Comparison of ENCODE assay signal across 8 cellular contexts in the genomic region with DNA sequence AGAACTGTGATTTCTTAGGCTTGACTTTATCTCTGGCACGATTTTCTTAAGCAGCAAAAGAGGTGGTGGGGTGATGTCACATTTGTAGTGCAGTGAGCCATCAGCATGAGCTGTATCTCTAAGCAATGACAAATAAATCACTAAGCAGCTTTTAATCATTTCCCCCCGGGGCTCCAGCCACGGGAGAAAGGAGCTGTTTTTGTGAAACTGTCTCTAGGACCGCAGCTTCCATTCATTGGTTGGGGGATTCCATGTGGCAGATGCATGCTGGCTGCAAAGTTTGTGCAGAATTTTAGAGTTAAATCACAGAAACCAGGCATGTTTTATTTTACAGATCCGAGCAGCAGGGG. TPM values are rescaled to one million over a fixed set of nuclear protein-coding genes. Genes with fewer than 3 reads are reported as not detected.
DNase-seq lines count a peak whose midpoint lies in the region; ATAC-seq, FAIRE-seq and TF ChIP-seq lines count a peak whose summit lies in the region.

No MANE protein-coding gene starts in this region.

- 14% methylated on average over 5 of the region's 5 CpGs for WGBS in liver
- 0% methylated on average over 5 of the region's 5 CpGs for WGBS in suprapubic skin

- peaks cover 17% of the 10 kb centered on the region for H3K79me2 ChIP-seq in astrocyte (ENCODE audit: insufficient read depth, low read length)

- peak overlapping the region; percentile 61 for H2AFZ ChIP-seq in astrocyte (ENCODE audit: low read depth, low read length)

- DNase-seq in CD4-positive, alpha-beta T cell: no peak
- peak; percentile 23 for DNase-seq in HT1080 (ENCODE audit: low read depth)
- peak; percentile 59 for DNase-seq in astrocyte (ENCODE audit: low read depth)
- DNase-seq in suprapubic skin (ENCODE audit: low spot score in 2 of 2): no peak
- DNase-seq in left colon: no peak
- no peak for DNase-seq in NOMO-1 (lab: John Stamatoyannopoulos, UW; ENCODE audit: unreplicated experiment in 2 of 2)

- H3K9me3 Mint-ChIP-seq in CD4-positive, alpha-beta T cell: no peaks in the 10 kb centered on the region
- H3K9me3 Mint-ChIP-seq in astrocyte (ENCODE audit: unreplicated experiment): no peaks in the 10 kb centered on the region

- H3K4me3 Mint-ChIP-seq in CD4-positive, alpha-beta T cell: peak overlapping the region; percentile 59
- peak overlapping the region; percentile 89 for H3K4me3 Mint-ChIP-seq in astrocyte (ENCODE audit: unreplicated experiment)

- peaks cover 14% of the 10 kb centered on the region for H3K4me1 ChIP-seq in astrocyte (ENCODE audit: insufficient read depth, low read length)
- peaks cover 0 to 18% (median 11%) of the 10 kb centered on the region in 4 donors for H3K4me1 ChIP-seq in liver (ENCODE audit: control insufficient read depth in 4 of 4, insufficient read depth in 4 of 4, low read length in 3 of 4)
- H3K4me1 ChIP-seq in suprapubic skin: peaks cover 31% of the 10 kb centered on the region

- POLR2A ChIA-PET in CD4-positive, alpha-beta T cell (lab: Charles Lee): no interaction called here

- H3K9ac ChIP-seq in astrocyte (ENCODE audit: low read length) (peak overlapping the region; percentile 86), liver (ENCODE audit: low read depth in 1 of 2, low read length in 2 of 2) (peak overlapping the region in 1 of 2 donors; percentile 67)

- no peaks in the 10 kb centered on the region for H3K9me3 ChIP-seq in CD4-positive, alpha-beta T cell (ENCODE audit: control insufficient read depth, low read length)
- no peaks in the 10 kb centered on the region for H3K9me3 ChIP-seq in astrocyte (ENCODE audit: insufficient read depth, low read depth, low read length)
- H3K9me3 ChIP-seq in liver (ENCODE audit: control insufficient read depth in 4 of 4, low read length in 3 of 4): no peaks in the 10 kb centered on the region
- H3K9me3 ChIP-seq in suprapubic skin: no peaks in the 10 kb centered on the region

- H3K27ac Mint-ChIP-seq in CD4-positive, alpha-beta T cell: no peak overlapping the region
- peak overlapping the region; percentile 87 for H3K27ac Mint-ChIP-seq in astrocyte (ENCODE audit: unreplicated experiment)

- H3K4me3 ChIP-seq in astrocyte (ENCODE audit: insufficient read depth, low read depth, low read length) (peak overlapping the region; percentile 64), liver (ENCODE audit: low read depth in 1 of 3, low read length in 3 of 3) (peak overlapping the region; percentile 18 to 63 (median 46)), suprapubic skin (peak overlapping the region; percentile 51)

- TF ChIP-seq RAD21 in liver (IDR thresholded peaks at IDR 0.05): no peak

- TF ChIP-seq POLR2A in suprapubic skin (IDR thresholded peaks at IDR 0.05): no peak

- peaks cover 49% of the 10 kb centered on the region for H3K27me3 Mint-ChIP-seq in CD4-positive, alpha-beta T cell
- no peaks in the 10 kb centered on the region for H3K27me3 Mint-ChIP-seq in astrocyte (ENCODE audit: low read depth, unreplicated experiment)

- peak overlapping the region; percentile 92 for H3K4me2 ChIP-seq in astrocyte (ENCODE audit: low read length)

- H3K27ac ChIP-seq in CD4-positive, alpha-beta T cell (ENCODE audit: low read depth, low read length): no peak overlapping the region
- H3K27ac ChIP-seq in astrocyte (ENCODE audit: low read depth, low read length) (peak overlapping the region; percentile 70), liver (ENCODE audit: low read depth in 1 of 2, low read length in 2 of 2) (peak overlapping the region; percentile 69 to 79), suprapubic skin (peak overlapping the region; percentile 84)

- peaks cover 14% of the 10 kb centered on the region for H3K4me1 Mint-ChIP-seq in CD4-positive, alpha-beta T cell (ENCODE audit: low read depth)
- H3K4me1 Mint-ChIP-seq in astrocyte (ENCODE audit: low read depth, unreplicated experiment): peaks cover 18% of the 10 kb centered on the region

- peak; percentile 9 for FAIRE-seq in astrocyte (lab: Jason Lieb, UNC)

- no peaks in the 10 kb centered on the region for H3K36me3 Mint-ChIP-seq in CD4-positive, alpha-beta T cell (ENCODE audit: low read depth)
- no peaks in the 10 kb centered on the region for H3K36me3 Mint-ChIP-seq in astrocyte (ENCODE audit: low read depth, unreplicated experiment)

- no peak for ATAC-seq in CD4-positive, alpha-beta T cell (ENCODE audit: poor library complexity)
- ATAC-seq in GM19452 (IDR thresholded peaks at IDR 0.05; ENCODE audit: unreplicated experiment): peak; percentile 46
- ATAC-seq in left colon: no peak

- no peak for TF ChIP-seq EP300 in suprapubic skin (IDR thresholded peaks at IDR 0.05)

- intact Hi-C loops in CD4-positive, alpha-beta T cell (cut with DNase I, micrococcal nuclease): no loop called here
- intact Hi-C loops in left colon (cut with DNase I, micrococcal nuclease): no loop called here

- peaks cover 24% of the 10 kb centered on the region for H3K27me3 ChIP-seq in CD4-positive, alpha-beta T cell (ENCODE audit: control insufficient read depth, insufficient read depth, low read length)
- H3K27me3 ChIP-seq in astrocyte (ENCODE audit: insufficient read depth, low read length) (no peaks in the 10 kb centered on the region), liver (ENCODE audit: control insufficient read depth in 4 of 4, insufficient read depth in 4 of 4, low read length in 3 of 4) (no peaks in the 10 kb centered on the region), suprapubic skin (no peaks in the 10 kb centered on the region)

- peaks cover 2% of the 10 kb centered on the region for H4K20me1 ChIP-seq in astrocyte (ENCODE audit: insufficient read depth, low read length)

- TF ChIP-seq CTCF in CD4-positive, alpha-beta T cell (IDR thresholded peaks at IDR 0.05): no peak
- TF ChIP-seq CTCF in astrocyte (IDR thresholded peaks at IDR 0.05; ENCODE audit: insufficient read depth, low read depth, low read length) (no peak), liver (IDR thresholded peaks at IDR 0.05; ENCODE audit: low read depth, low read length, missing input control) (no peak), suprapubic skin (IDR thresholded peaks at IDR 0.05) (no peak)

- CTCF ChIA-PET in CD4-positive, alpha-beta T cell (lab: Charles Lee): no interaction called here

- H3K36me3 ChIP-seq in astrocyte (ENCODE audit: insufficient read depth, low read length) (no peaks in the 10 kb centered on the region), liver (ENCODE audit: control insufficient read depth in 4 of 4, insufficient read depth in 3 of 4, low read depth in 1 of 4, low read length in 3 of 4) (no peaks in the 10 kb centered on the region), suprapubic skin (no peaks in the 10 kb centered on the region)

TF ChIP-seq in liver, 16 proteins besides CTCF, POLR2A, EP300 and RAD21 (continues in another document):
- TF ChIP-seq, protein P1, sequence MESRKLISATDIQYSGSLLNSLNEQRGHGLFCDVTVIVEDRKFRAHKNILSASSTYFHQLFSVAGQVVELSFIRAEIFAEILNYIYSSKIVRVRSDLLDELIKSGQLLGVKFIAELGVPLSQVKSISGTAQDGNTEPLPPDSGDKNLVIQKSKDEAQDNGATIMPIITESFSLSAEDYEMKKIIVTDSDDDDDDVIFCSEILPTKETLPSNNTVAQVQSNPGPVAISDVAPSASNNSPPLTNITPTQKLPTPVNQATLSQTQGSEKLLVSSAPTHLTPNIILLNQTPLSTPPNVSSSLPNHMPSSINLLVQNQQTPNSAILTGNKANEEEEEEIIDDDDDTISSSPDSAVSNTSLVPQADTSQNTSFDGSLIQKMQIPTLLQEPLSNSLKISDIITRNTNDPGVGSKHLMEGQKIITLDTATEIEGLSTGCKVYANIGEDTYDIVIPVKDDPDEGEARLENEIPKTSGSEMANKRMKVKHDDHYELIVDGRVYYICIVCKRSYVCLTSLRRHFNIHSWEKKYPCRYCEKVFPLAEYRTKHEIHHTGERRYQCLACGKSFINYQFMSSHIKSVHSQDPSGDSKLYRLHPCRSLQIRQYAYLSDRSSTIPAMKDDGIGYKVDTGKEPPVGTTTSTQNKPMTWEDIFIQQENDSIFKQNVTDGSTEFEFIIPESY (IDR thresholded peaks at IDR 0.05): no peak
- no peak for TF ChIP-seq NR2F2 (IDR thresholded peaks at IDR 0.05)
- TF ChIP-seq GABPA (IDR thresholded peaks at IDR 0.05 in 1 of 2, conservative IDR thresholded peaks at IDR 0.05 in 1 of 2): no peak
- TF ChIP-seq HNF4A (conservative IDR thresholded peaks at IDR 0.05): no peak
- TF ChIP-seq, protein P2, sequence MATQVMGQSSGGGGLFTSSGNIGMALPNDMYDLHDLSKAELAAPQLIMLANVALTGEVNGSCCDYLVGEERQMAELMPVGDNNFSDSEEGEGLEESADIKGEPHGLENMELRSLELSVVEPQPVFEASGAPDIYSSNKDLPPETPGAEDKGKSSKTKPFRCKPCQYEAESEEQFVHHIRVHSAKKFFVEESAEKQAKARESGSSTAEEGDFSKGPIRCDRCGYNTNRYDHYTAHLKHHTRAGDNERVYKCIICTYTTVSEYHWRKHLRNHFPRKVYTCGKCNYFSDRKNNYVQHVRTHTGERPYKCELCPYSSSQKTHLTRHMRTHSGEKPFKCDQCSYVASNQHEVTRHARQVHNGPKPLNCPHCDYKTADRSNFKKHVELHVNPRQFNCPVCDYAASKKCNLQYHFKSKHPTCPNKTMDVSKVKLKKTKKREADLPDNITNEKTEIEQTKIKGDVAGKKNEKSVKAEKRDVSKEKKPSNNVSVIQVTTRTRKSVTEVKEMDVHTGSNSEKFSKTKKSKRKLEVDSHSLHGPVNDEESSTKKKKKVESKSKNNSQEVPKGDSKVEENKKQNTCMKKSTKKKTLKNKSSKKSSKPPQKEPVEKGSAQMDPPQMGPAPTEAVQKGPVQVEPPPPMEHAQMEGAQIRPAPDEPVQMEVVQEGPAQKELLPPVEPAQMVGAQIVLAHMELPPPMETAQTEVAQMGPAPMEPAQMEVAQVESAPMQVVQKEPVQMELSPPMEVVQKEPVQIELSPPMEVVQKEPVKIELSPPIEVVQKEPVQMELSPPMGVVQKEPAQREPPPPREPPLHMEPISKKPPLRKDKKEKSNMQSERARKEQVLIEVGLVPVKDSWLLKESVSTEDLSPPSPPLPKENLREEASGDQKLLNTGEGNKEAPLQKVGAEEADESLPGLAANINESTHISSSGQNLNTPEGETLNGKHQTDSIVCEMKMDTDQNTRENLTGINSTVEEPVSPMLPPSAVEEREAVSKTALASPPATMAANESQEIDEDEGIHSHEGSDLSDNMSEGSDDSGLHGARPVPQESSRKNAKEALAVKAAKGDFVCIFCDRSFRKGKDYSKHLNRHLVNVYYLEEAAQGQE (IDR thresholded peaks at IDR 0.05): no peak
- TF ChIP-seq, protein P3, sequence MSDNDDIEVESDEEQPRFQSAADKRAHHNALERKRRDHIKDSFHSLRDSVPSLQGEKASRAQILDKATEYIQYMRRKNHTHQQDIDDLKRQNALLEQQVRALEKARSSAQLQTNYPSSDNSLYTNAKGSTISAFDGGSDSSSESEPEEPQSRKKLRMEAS (IDR thresholded peaks at IDR 0.05): no peak

RNA-seq across cellular contexts. Expression of a gene that starts 0.5 kb away (rescaled TPM):
- total RNA-seq in CD4-positive, alpha-beta T cell: not detected
- 2.1 and 2.4 TPM in 2 replicates for total RNA-seq in HT1080 (2014; rRNA removed; shearing (Covaris generic))
- polyA plus RNA-seq in HT1080 (2015; cell fraction: cytosol; rRNA removed): 7.2 and 9.6 TPM in 2 replicates
- 19.2 and 19.7 TPM in 2 replicates for polyA plus RNA-seq in HT1080 (2015; cell fraction: nucleus; rRNA removed)
- 31.8 and 43.5 TPM in 2 replicates for total RNA-seq in astrocyte
- total RNA-seq in liver: 10 to 100 TPM in 1 of 2 donors, 1 to 10 TPM in 1; 5.8 to 12.8 TPM
- polyA plus RNA-seq in liver: 1 to 10 TPM; 4.5 to 7.8 TPM
- 100 to 1,000 TPM in 1 of 4 donors, 10 to 100 TPM in 3; 59.2 to 109 (median 72.1) TPM for total RNA-seq in suprapubic skin
- 10 to 100 TPM; 69.2 to 78.4 TPM for total RNA-seq in left colon

Comparison
In these comparisons a context has a peak if more than half of its experiments do, and no peak if none do; other contexts are left out.
1. DNase-seq: peak in HT1080 (single experiment) and astrocyte (single experiment); none in CD4-positive, alpha-beta T cell (0 of 10), suprapubic skin (0 of 2), left colon (0 of 2) and NOMO-1 (0 of 2).
2. Peak in every context shown above with its lines, with median percentiles within 50 percentile points of each other: H3K4me3 ChIP-seq.